ENCODE assay signal across 20 cellular contexts in the genomic region with DNA sequence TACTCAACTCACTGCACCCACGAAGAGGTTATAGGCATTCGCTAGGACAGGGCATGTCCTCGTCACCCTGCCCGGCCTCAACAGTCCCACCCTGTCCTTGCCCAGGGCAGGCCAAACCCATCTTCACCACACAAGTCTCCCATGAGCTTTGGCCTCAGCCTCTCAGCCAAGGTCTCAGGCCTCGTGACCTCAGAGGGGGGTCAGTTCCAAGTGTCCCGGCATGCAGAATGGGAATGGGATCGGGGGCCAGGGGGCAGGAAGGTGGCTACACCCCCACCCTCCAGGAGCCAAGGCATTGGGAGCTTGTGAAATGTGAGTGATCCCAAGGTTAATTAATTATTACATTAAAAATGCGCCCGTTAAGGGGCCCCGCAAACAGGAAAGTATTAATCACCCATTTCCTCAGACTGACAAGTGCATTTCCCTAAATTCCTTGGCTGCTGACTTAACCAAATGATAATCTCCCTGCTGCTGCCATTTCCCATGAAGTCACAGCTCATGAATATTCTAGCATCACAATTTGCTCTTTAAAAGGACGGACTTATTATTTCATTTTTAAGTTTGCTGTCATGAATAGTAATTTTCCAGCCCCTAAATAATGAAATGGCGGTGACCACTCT. TPM values are rescaled to one million over a fixed set of nuclear protein-coding genes. Genes with fewer than 3 reads are reported as not detected.
DNase-seq lines count a peak whose midpoint lies in the region; FAIRE-seq and TF ChIP-seq lines count a peak whose summit lies in the region.
"Had no signal": no experiment of that assay in that cellular context is flagged by ENCODE, and none has a peak within 500 bp of the region (broad histone marks: within the 10 kb centered on the region; RNA-seq: fewer than 3 reads in every experiment).

No MANE protein-coding gene starts in this region.

- no peak overlapping the region for H3K4me2 ChIP-seq in H1 (ENCODE audit: insufficient read depth in 1 of 2, low read depth in 2 of 2, low read length in 2 of 2)
- no peak overlapping the region for H3K4me2 ChIP-seq in mesenchymal stem cell (ENCODE audit: low read length, poor library complexity, severe bottlenecking)

- H3K27ac ChIP-seq in H1 (ENCODE audit: low read depth, low read length): no peak overlapping the region
- H3K27ac ChIP-seq in mesenchymal stem cell (ENCODE audit: low read length, poor library complexity, severe bottlenecking): no peak overlapping the region
- H3K27ac ChIP-seq: SJCRH30 had no signal

- no peaks in the 10 kb centered on the region for H3K79me2 ChIP-seq in H1 (ENCODE audit: control insufficient read depth in 1 of 2, insufficient read depth in 2 of 2, low read length in 2 of 2)

- H3K27me3 Mint-ChIP-seq in activated CD4-positive, alpha-beta memory T cell treated with anti-CD3 and anti-CD28 coated beads for 36 hours: peaks cover 2% of the 10 kb centered on the region
- H3K27me3 Mint-ChIP-seq: activated CD4-positive, alpha-beta T cell treated with anti-CD3 and anti-CD28 coated beads for 36 hours had no signal

- H3K23me2 ChIP-seq in H1 (ENCODE audit: low read depth, low read length): no peaks in the 10 kb centered on the region; the same call in 1 of the 2 replicates

- no peak overlapping the region for H4K91ac ChIP-seq in H1 (replicated peaks; ENCODE audit: insufficient read length, low read length)
- peak overlapping the region; percentile 30 for H4K91ac ChIP-seq in mesenchymal stem cell (ENCODE audit: low read length)

- H2BK120ac ChIP-seq in H1 (replicated peaks; ENCODE audit: low read depth, low read length): no peak overlapping the region
- H2BK120ac ChIP-seq in mesenchymal stem cell (ENCODE audit: low read depth, low read length): no peak overlapping the region

- 90% methylated on average over 12 of the region's 12 CpGs; no CpG with 5 or more reads in 1 of the 2 experiments for WGBS in H1 (ENCODE audit: extremely low coverage in 1 of 2, insufficient coverage in 1 of 2, insufficient read length in 1 of 2, insufficient replicate concordance in 2 of 2, low coverage in 1 of 2, low lambda C conversion rate in 2 of 2, missing lambda C conversion rate in 1 of 2), 2 experiments
- WGBS in mesenchymal stem cell: 32% methylated on average over 12 of the region's 12 CpGs

- no peak overlapping the region for H3K27ac Mint-ChIP-seq in activated CD4-positive, alpha-beta memory T cell treated with anti-CD3 and anti-CD28 coated beads for 36 hours
- H3K27ac Mint-ChIP-seq: activated CD4-positive, alpha-beta T cell treated with anti-CD3 and anti-CD28 coated beads for 36 hours; T-helper 2 cell treated with Interferon-gamma antibody and Interleukin-4, amounts not matched to agents 5 μg/mL and 100 μg/mL, for 36 hours had no signal

- no peaks in the 10 kb centered on the region for H3K79me1 ChIP-seq in H1 (ENCODE audit: low read depth, low read length)
- no peaks in the 10 kb centered on the region for H3K79me1 ChIP-seq in mesenchymal stem cell (replicated peaks; ENCODE audit: low read length, poor library complexity, severe bottlenecking)

- H3K18ac ChIP-seq in H1 (ENCODE audit: extremely low read depth, low read length): no peak overlapping the region
- H3K18ac ChIP-seq in mesenchymal stem cell (ENCODE audit: low read depth in 1 of 2, low read length in 2 of 2): peak overlapping the region; percentile 71 to 79

- no peak for TF ChIP-seq POLR2A in H1 (IDR thresholded peaks at IDR 0.05; ENCODE audit: control extremely low read depth in 1 of 2, low read depth in 2 of 2, low read length in 2 of 2)

- peaks cover 0 to 8% (median 4%) of the 10 kb centered on the region in 4 experiments; a peak in 6 of 7 replicates for H3K4me1 ChIP-seq in H1 (replicated peaks in 1 of 4; ENCODE audit: control insufficient read depth in 3 of 4, insufficient read depth in 4 of 4, low read length in 3 of 4)
- peaks cover 25% of the 10 kb centered on the region for H3K4me1 ChIP-seq in mesenchymal stem cell (ENCODE audit: control insufficient read depth, insufficient read depth, low read depth, low read length)
- H3K4me1 ChIP-seq: SJCRH30 had no signal

- H3K9me3 Mint-ChIP-seq in activated CD4-positive, alpha-beta memory T cell treated with anti-CD3 and anti-CD28 coated beads for 36 hours: no peaks in the 10 kb centered on the region
- H3K9me3 Mint-ChIP-seq: T-helper 2 cell treated with Interferon-gamma antibody and Interleukin-4, amounts not matched to agents 5 μg/mL and 100 μg/mL, for 36 hours had no signal

- no peak for FAIRE-seq in H1 (lab: Jason Lieb, UNC)
- FAIRE-seq: GM18507 had no signal

- CTCF ChIA-PET in H1 (lab: Charles Lee; ENCODE audit: partially characterized antibody): interaction anchor here (0.7 to 5.8 kb wide), 13 partner anchors 13 to 256 kb away, joined by 3 to 98 read pairs (median 9); no protein-coding TSS in a partner anchor
- CTCF ChIA-PET in activated CD4-positive, alpha-beta memory T cell treated with anti-CD3 and anti-CD28 coated beads for 36 hours (lab: Charles Lee): interaction anchor here (0.6 to 6.8 kb wide), 3 partner anchors 139 to 344 kb away, joined by 5 to 122 read pairs (median 18); no protein-coding TSS in a partner anchor

- H2AFZ ChIP-seq in H1 (ENCODE audit: low read length) (no peak overlapping the region), mesenchymal stem cell (ENCODE audit: low read depth, low read length) (no peak overlapping the region)

- POLR2A ChIA-PET in H1 (lab: Charles Lee; ENCODE audit: partially characterized antibody): interaction anchor here (2.0 kb wide), 1 partner anchor 8 kb away, joined by 5 read pairs; the partner anchor contains the start of gene UBAC1
- POLR2A ChIA-PET in activated CD4-positive, alpha-beta memory T cell treated with anti-CD3 and anti-CD28 coated beads for 36 hours (lab: Charles Lee): no interaction called here

- H2BK20ac ChIP-seq in H1 (ENCODE audit: low read length): no peak overlapping the region

- no peak for TF ChIP-seq RAD21 in H1 (IDR thresholded peaks at IDR 0.05 in 1 of 2, conservative IDR thresholded peaks at IDR 0.05 in 1 of 2; ENCODE audit: low read depth in 2 of 2, low read length in 2 of 2)

- TF ChIP-seq EP300 in H1 (IDR thresholded peaks at IDR 0.05; ENCODE audit: borderline replicate concordance in 1 of 2, low read depth in 2 of 2, low read length in 2 of 2): no peak

- no peak overlapping the region for H3K14ac ChIP-seq in H1 (ENCODE audit: insufficient read length)
- peak overlapping the region in 1 of 2 experiments; percentile 6 for H3K14ac ChIP-seq in mesenchymal stem cell (ENCODE audit: low read length in 2 of 2)

- H4K20me1 ChIP-seq in H1 (replicated peaks in 1 of 2; ENCODE audit: control insufficient read depth in 1 of 2, insufficient read depth in 2 of 2, low read length in 2 of 2): peaks cover 0 to 9% of the 10 kb centered on the region in 2 experiments

- no peak overlapping the region for H4K8ac ChIP-seq in H1 (ENCODE audit: extremely low read depth, insufficient read depth, low read length)
- H4K8ac ChIP-seq in mesenchymal stem cell (ENCODE audit: low read length): peak overlapping the region; percentile 81

- no peak overlapping the region for H3K23ac ChIP-seq in H1 (ENCODE audit: insufficient read length)
- no peak overlapping the region for H3K23ac ChIP-seq in mesenchymal stem cell (ENCODE audit: low read length in 2 of 2)

- no peak overlapping the region for H3K4me3 Mint-ChIP-seq in activated CD4-positive, alpha-beta memory T cell treated with anti-CD3 and anti-CD28 coated beads for 36 hours
- H3K4me3 Mint-ChIP-seq: activated CD4-positive, alpha-beta T cell treated with anti-CD3 and anti-CD28 coated beads for 36 hours; T-helper 2 cell treated with Interferon-gamma antibody and Interleukin-4, amounts not matched to agents 5 μg/mL and 100 μg/mL, for 36 hours had no signal

- no peaks in the 10 kb centered on the region for H3K36me3 ChIP-seq in H1 (ENCODE audit: control insufficient read depth in 2 of 4, insufficient read depth in 4 of 4, low read length in 3 of 4)
- no peaks in the 10 kb centered on the region for H3K36me3 ChIP-seq in mesenchymal stem cell (ENCODE audit: control insufficient read depth in 1 of 2, insufficient read depth in 2 of 2, low read depth in 1 of 2, low read length in 2 of 2)
- H3K36me3 ChIP-seq: SJCRH30, stomach had no signal

- H2BK15ac ChIP-seq in H1 (ENCODE audit: low read length) (no peak overlapping the region), mesenchymal stem cell (ENCODE audit: low read depth, poor library complexity, severe bottlenecking) (no peak overlapping the region)

- no peak overlapping the region for H3K56ac ChIP-seq in H1 (replicated peaks; ENCODE audit: insufficient read length, low read depth, low read length)

- H3K9me3 ChIP-seq in H1 (ENCODE audit: insufficient read depth in 2 of 2, low read depth in 1 of 2, low read length in 1 of 2) (no peaks in the 10 kb centered on the region), mesenchymal stem cell (ENCODE audit: control insufficient read depth, low read length) (no peaks in the 10 kb centered on the region)
- H3K9me3 ChIP-seq: SJCRH30, stomach had no signal

- H2BK12ac ChIP-seq in H1 (ENCODE audit: low read depth, low read length) (0 out of 2 replicates have a peak overlapping the region, but pooled peaks have one; percentile 60), mesenchymal stem cell (ENCODE audit: low read length in 2 of 2) (peak overlapping the region; percentile 70 to 91)

- H2AK5ac ChIP-seq in H1 (ENCODE audit: low read depth, low read length): no peak overlapping the region
- no peak overlapping the region for H2AK5ac ChIP-seq in mesenchymal stem cell (ENCODE audit: low read length, severe bottlenecking)

- H2BK5ac ChIP-seq in H1 (ENCODE audit: low read depth, low read length) (no peak overlapping the region), mesenchymal stem cell (ENCODE audit: low read depth, low read length, poor library complexity, severe bottlenecking) (no peak overlapping the region)

- H3K9ac ChIP-seq in H1 (replicated peaks in 1 of 4; ENCODE audit: extremely low read depth in 1 of 4, low read depth in 3 of 4, low read length in 3 of 4) (no peak overlapping the region), mesenchymal stem cell (ENCODE audit: low read length) (no peak overlapping the region)

- TF ChIP-seq CTCF in AG10803 (conservative IDR thresholded peaks at IDR 0.05; ENCODE audit: low read length): no peak
- no peak for TF ChIP-seq CTCF in H1 (IDR thresholded peaks at IDR 0.05; ENCODE audit: control extremely low read depth in 1 of 3, insufficient read depth in 1 of 3, low read depth in 1 of 3, low read length in 3 of 3)

- H4K5ac ChIP-seq in H1 (ENCODE audit: insufficient read length, low read depth, low read length): no peak overlapping the region

- no peaks in the 10 kb centered on the region for H3K27me3 ChIP-seq in H1 (replicated peaks in 1 of 4; ENCODE audit: control insufficient read depth in 3 of 4, extremely low read depth in 1 of 4, insufficient read depth in 3 of 4, low read length in 3 of 4)
- H3K27me3 ChIP-seq in mesenchymal stem cell (ENCODE audit: control insufficient read depth in 1 of 2, insufficient read depth in 1 of 2, low read length in 2 of 2): peaks cover 40 to 54% of the 10 kb centered on the region in 2 experiments
- H3K27me3 ChIP-seq: SJCRH30 had no signal

- intact Hi-C loops in activated CD4-positive, alpha-beta memory T cell treated with anti-CD3 and anti-CD28 coated beads for 36 hours (cut with micrococcal nuclease): loop anchor here (10.0 kb wide), 2 partner anchors 276 to 364 kb away; partner anchors contain the start of gene QSOX2

- H3K4me3 ChIP-seq in AG10803 (ENCODE audit: low read length) (no peak overlapping the region), H1 (ENCODE audit: extremely low read depth in 1 of 4, insufficient read depth in 2 of 4, low read depth in 3 of 4, low read length in 4 of 4) (no peak overlapping the region), mesenchymal stem cell (ENCODE audit: insufficient read depth in 1 of 2, low read depth in 1 of 2, low read length in 2 of 2) (no peak overlapping the region)
- H3K4me3 ChIP-seq: SJCRH30, stomach had no signal

- no peaks in the 10 kb centered on the region for H3K36me3 Mint-ChIP-seq in activated CD4-positive, alpha-beta memory T cell treated with anti-CD3 and anti-CD28 coated beads for 36 hours

- peak; percentile 25 for DNase-seq in AG10803 (ENCODE audit: low read depth)
- DNase-seq in NOMO-1 (lab: John Stamatoyannopoulos, UW; ENCODE audit: unreplicated experiment in 2 of 2): peak; percentile 51 to 71
- DNase-seq in H1 (ENCODE audit: low read depth in 1 of 2, low spot score in 2 of 2): no peak
- peak; percentile 80 for DNase-seq in mesenchymal stem cell
- DNase-seq in T-helper 1 cell: no peak
- DNase-seq in NCI-H2171 treated with DMSO at 0.1 percent for 48 hours (lab: John Stamatoyannopoulos, UW): no peak
- DNase-seq in NCI-H446 (lab: John Stamatoyannopoulos, UW): no peak
- DNase-seq in activated CD4-positive, alpha-beta memory T cell treated with anti-CD3 and anti-CD28 coated beads for 36 hours: no peak
- DNase-seq: activated CD4-positive, alpha-beta T cell treated with anti-CD3 and anti-CD28 coated beads for 36 hours; activated CD8-positive, alpha-beta memory T cell treated with anti-CD3 and anti-CD28 coated beads, Interleukin-2, amount 50 U/mL, for 4 hours; activated effector memory CD4-positive, alpha-beta T cell treated with Interleukin-2 at 50 U/mL for 16 hours; central memory CD4-positive, alpha-beta T cell; effector CD4-positive, alpha-beta T cell; GOT3; NCI-H2029 treated with DMSO at 0.1 percent for 48 hours; nucleus accumbens; SJCRH30; stomach had no signal

- H3K4ac ChIP-seq in H1 (replicated peaks; ENCODE audit: insufficient read length, low read depth, low read length) (no peak overlapping the region), mesenchymal stem cell (ENCODE audit: low read depth in 1 of 2, low read length in 2 of 2) (peak overlapping the region; percentile 7 to 22)

- H3K4me1 Mint-ChIP-seq in activated CD4-positive, alpha-beta memory T cell treated with anti-CD3 and anti-CD28 coated beads for 36 hours (ENCODE audit: low read depth): peaks cover 5% of the 10 kb centered on the region

RNA-seq across cellular contexts. Expression of gene UBAC1, which starts 8.0 kb away (rescaled TPM):
- total RNA-seq in H1 (2021; fragmentation: NEBNext Ultra II Directional; extraction: Animal tissue kit (Norgen Biotek cat#: 25700)): 59.3 and 63.1 TPM in 2 replicates
- 85.2 and 105 TPM in 2 replicates for polyA plus RNA-seq in H1 (2011; rRNA removed)
- 74.8 TPM for polyA plus RNA-seq in H1 (2011; cell fraction: cytosol; rRNA removed)
- 68.0 TPM for polyA plus RNA-seq in H1 (2011; cell fraction: nucleus; rRNA removed)
- 40.4 to 56.7 TPM (median 50.5 TPM) in 4 replicates for polyA plus RNA-seq in H1 (2012, experiment 1 of 2)
- 65.3 TPM for polyA plus RNA-seq in H1 (2012, experiment 2 of 2)
- polyA plus RNA-seq in H1 (2013, experiment 1 of 2): 51.1 TPM
- 54.0 TPM for polyA plus RNA-seq in H1 (2013, experiment 2 of 2)
- 21.6 and 41.3 TPM in 2 replicates for polyA minus RNA-seq in H1 (2011; rRNA and poly(A)+ RNA removed)
- 26.6 TPM for polyA minus RNA-seq in H1 (2011; cell fraction: cytosol; rRNA and poly(A)+ RNA removed)
- 19.2 TPM for polyA minus RNA-seq in H1 (2011; cell fraction: nucleus; rRNA and poly(A)+ RNA removed)
- 28.9 TPM for polyA plus RNA-seq in mesenchymal stem cell (2013, experiment 1 of 2)
- 28.1 TPM for polyA plus RNA-seq in mesenchymal stem cell (2013, experiment 2 of 2)
- 10 to 100 TPM; 41.3 to 42.0 TPM for total RNA-seq in activated CD4-positive, alpha-beta memory T cell treated with anti-CD3 and anti-CD28 coated beads for 36 hours

Comparison
In these comparisons a context has a peak if more than half of its experiments do, and no peak if none do; other contexts are left out.
1. DNase-seq: peak in AG10803 (single experiment), NOMO-1 (2 of 2) and mesenchymal stem cell (single experiment); none in H1 (0 of 2), T-helper 1 cell (0 of 5), NCI-H2171 treated with DMSO at 0.1 percent for 48 hours (single experiment), NCI-H446 (0 of 2) and activated CD4-positive, alpha-beta memory T cell treated with anti-CD3 and anti-CD28 coated beads for 36 hours (single experiment).